ENCODE assay signal across 9 cellular contexts in the genomic region with DNA sequence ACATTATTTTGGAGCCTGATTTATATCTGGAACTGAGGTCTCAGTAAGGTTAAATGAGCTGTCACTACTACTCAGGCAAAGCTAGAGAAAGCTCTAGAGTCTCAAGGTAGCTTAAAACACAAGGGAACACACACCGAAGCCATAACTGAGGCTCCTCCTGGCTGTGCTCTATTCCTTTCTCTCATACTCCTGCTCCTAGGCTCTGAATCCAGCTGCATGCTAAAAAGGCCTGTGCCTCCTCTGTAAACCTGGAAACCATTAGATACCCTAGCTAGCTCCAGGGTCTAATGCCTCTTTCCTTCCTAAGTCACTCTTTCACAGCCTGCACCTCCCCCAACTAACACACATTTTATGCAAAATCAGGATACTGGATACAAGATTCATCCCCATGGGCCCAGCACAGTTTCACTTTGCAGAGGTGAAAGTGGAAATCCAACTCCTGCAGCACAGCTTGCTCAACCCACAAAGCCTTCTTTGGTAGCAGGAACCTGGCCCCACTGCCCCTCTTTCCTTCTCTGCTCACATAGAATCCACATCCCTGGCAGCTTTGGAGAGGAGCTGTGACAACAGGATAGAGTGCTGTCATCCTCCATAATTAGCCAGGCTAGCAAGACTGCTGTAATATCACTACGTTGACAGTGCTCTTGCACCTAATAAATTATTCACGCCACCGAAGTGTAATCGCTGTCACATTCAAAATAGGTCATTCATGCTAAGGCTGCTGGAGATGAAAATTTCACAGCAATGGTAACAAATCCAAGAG. TPM values are rescaled to one million over a fixed set of nuclear protein-coding genes. Genes with fewer than 3 reads are reported as not detected.
A peak's percentile ranks its signal among the peaks of the same experiment; 100 is the strongest.
DNase-seq lines count a peak whose midpoint lies in the region; ATAC-seq, FAIRE-seq and TF ChIP-seq lines count a peak whose summit lies in the region.
"Had no signal": no experiment of that assay in that cellular context is flagged by ENCODE, and none has a peak within 500 bp of the region (broad histone marks: within the 10 kb centered on the region; RNA-seq: fewer than 3 reads in every experiment).

No MANE protein-coding gene starts in this region.

- H3K27me3 ChIP-seq in neural cell (ENCODE audit: insufficient read depth, low read depth, low read length) = no peaks in the 10 kb centered on the region

- POLR2A ChIA-PET in activated CD4-positive, alpha-beta memory T cell treated with anti-CD3 and anti-CD28 coated beads, Interleukin-2, amount 10 ng/mL, durations not matched to agents 7 days and 5 days (lab: Charles Lee) = interaction anchor here (0.7 to 3.9 kb wide), 9 partner anchors 10 to 99 kb away, joined by 3 to 59 read pairs (median 4); a partner anchor contains a TSS

- H3K36me3 ChIP-seq in neural cell (ENCODE audit: insufficient read depth, low read length) = no peaks in the 10 kb centered on the region

- peaks cover 22% of the 10 kb centered on the region for H3F3A ChIP-seq in neural cell (ENCODE audit: insufficient read depth, low read length, poor library complexity, severe bottlenecking)

- ATAC-seq in GM21723 (IDR thresholded peaks at IDR 0.05; ENCODE audit: unreplicated experiment) (no peak), GM18870 (IDR thresholded peaks at IDR 0.05; ENCODE audit: unreplicated experiment) (no peak)

- no peaks in the 10 kb centered on the region for H3K27me3 Mint-ChIP-seq in activated CD4-positive, alpha-beta memory T cell treated with anti-CD3 and anti-CD28 coated beads, Interleukin-2, amount 10 ng/mL, durations not matched to agents 7 days and 5 days

- H3K4me3 ChIP-seq in neural cell (ENCODE audit: low read length) = peak overlapping the region; percentile 55
- H3K4me3 ChIP-seq: lung had no signal

- H3K4me2 ChIP-seq in neural cell (ENCODE audit: low read length) = peak overlapping the region; percentile 63

- peaks cover 83% of the 10 kb centered on the region for H3K36me3 Mint-ChIP-seq in activated CD4-positive, alpha-beta memory T cell treated with anti-CD3 and anti-CD28 coated beads, Interleukin-2, amount 10 ng/mL, durations not matched to agents 7 days and 5 days (ENCODE audit: low read depth)

- H3K79me2 ChIP-seq in neural cell (replicated peaks; ENCODE audit: insufficient read depth, low read length) = no peaks in the 10 kb centered on the region

- H3K4me1 Mint-ChIP-seq in activated CD4-positive, alpha-beta memory T cell treated with anti-CD3 and anti-CD28 coated beads, Interleukin-2, amount 10 ng/mL, durations not matched to agents 7 days and 5 days = peaks cover 80% of the 10 kb centered on the region

- no peaks in the 10 kb centered on the region for H3K9me3 ChIP-seq in neural cell (ENCODE audit: low read length)

- FAIRE-seq in GM18507 (lab: Jason Lieb, UNC) = peak; percentile 47

- peak; percentile 96 for TF ChIP-seq EP300 in neural cell (conservative IDR thresholded peaks at IDR 0.05; ENCODE audit: poor library complexity, severe bottlenecking)

- CTCF ChIA-PET in activated CD4-positive, alpha-beta memory T cell treated with anti-CD3 and anti-CD28 coated beads, Interleukin-2, amount 10 ng/mL, durations not matched to agents 7 days and 5 days (lab: Charles Lee) = interaction anchor here (1.0 to 5.5 kb wide), 12 partner anchors 10 to 152 kb away, joined by 3 to 40 read pairs (median 6); a partner anchor contains a TSS

- no peaks in the 10 kb centered on the region for H3K9me3 Mint-ChIP-seq in activated CD4-positive, alpha-beta memory T cell treated with anti-CD3 and anti-CD28 coated beads, Interleukin-2, amount 10 ng/mL, durations not matched to agents 7 days and 5 days

- peak overlapping the region; percentile 99 for H3K27ac ChIP-seq in neural cell (ENCODE audit: low read length)

- TF ChIP-seq CTCF in neural cell (IDR thresholded peaks at IDR 0.05; ENCODE audit: poor library complexity, severe bottlenecking) = no peak

- H3K9ac ChIP-seq in neural cell (ENCODE audit: low read length) = peak overlapping the region; percentile 78

- DNase-seq in GM18507 (ENCODE audit: extremely low spot score, insufficient read length, low read depth) (no peak), LHCN-M2 (ENCODE audit: low read depth) (peak; percentile 55), hepatic stellate cell (ENCODE audit: low spot score) (no peak)
- no peak for DNase-seq in activated CD4-positive, alpha-beta memory T cell treated with anti-CD3 and anti-CD28 coated beads, Interleukin-2, amount 10 ng/mL, durations not matched to agents 7 days and 5 days
- no peak for DNase-seq in activated CD8-positive, alpha-beta memory T cell treated with anti-CD3 and anti-CD28 coated beads for 24 hours

- no peaks in the 10 kb centered on the region for H3K9me2 ChIP-seq in neural cell (ENCODE audit: insufficient read depth, low read length)

- H3K27ac Mint-ChIP-seq in activated CD4-positive, alpha-beta memory T cell treated with anti-CD3 and anti-CD28 coated beads, Interleukin-2, amount 10 ng/mL, durations not matched to agents 7 days and 5 days = peak overlapping the region; percentile 41

- H4K20me1 ChIP-seq in neural cell (ENCODE audit: insufficient read depth) = no peaks in the 10 kb centered on the region

- H3K4me3 Mint-ChIP-seq in activated CD4-positive, alpha-beta memory T cell treated with anti-CD3 and anti-CD28 coated beads, Interleukin-2, amount 10 ng/mL, durations not matched to agents 7 days and 5 days = no peak overlapping the region

- no peak overlapping the region for H2AFZ ChIP-seq in neural cell (ENCODE audit: low read depth, low read length)

- TF ChIP-seq RAD21 in neural cell (conservative IDR thresholded peaks at IDR 0.05) = peak; percentile 30

TF ChIP-seq in neural cell, 6 proteins besides CTCF, POLR2A, EP300 and RAD21:
- TF ChIP-seq EZH2 (IDR thresholded peaks at IDR 0.05; ENCODE audit: borderline replicate concordance, insufficient read depth, low read length, poor library complexity, severe bottlenecking) (no peak), SMC3 (conservative IDR thresholded peaks at IDR 0.05; ENCODE audit: poor library complexity) (peak; percentile 21), TAF1 (IDR thresholded peaks at IDR 0.05; ENCODE audit: low read depth) (no peak), POLR2AphosphoS5 (IDR thresholded peaks at IDR 0.05) (peak; percentile 75), MXI1 (conservative IDR thresholded peaks at IDR 0.05; ENCODE audit: poor library complexity, severe bottlenecking) (peak; percentile 22)
- TF ChIP-seq, protein P1, sequence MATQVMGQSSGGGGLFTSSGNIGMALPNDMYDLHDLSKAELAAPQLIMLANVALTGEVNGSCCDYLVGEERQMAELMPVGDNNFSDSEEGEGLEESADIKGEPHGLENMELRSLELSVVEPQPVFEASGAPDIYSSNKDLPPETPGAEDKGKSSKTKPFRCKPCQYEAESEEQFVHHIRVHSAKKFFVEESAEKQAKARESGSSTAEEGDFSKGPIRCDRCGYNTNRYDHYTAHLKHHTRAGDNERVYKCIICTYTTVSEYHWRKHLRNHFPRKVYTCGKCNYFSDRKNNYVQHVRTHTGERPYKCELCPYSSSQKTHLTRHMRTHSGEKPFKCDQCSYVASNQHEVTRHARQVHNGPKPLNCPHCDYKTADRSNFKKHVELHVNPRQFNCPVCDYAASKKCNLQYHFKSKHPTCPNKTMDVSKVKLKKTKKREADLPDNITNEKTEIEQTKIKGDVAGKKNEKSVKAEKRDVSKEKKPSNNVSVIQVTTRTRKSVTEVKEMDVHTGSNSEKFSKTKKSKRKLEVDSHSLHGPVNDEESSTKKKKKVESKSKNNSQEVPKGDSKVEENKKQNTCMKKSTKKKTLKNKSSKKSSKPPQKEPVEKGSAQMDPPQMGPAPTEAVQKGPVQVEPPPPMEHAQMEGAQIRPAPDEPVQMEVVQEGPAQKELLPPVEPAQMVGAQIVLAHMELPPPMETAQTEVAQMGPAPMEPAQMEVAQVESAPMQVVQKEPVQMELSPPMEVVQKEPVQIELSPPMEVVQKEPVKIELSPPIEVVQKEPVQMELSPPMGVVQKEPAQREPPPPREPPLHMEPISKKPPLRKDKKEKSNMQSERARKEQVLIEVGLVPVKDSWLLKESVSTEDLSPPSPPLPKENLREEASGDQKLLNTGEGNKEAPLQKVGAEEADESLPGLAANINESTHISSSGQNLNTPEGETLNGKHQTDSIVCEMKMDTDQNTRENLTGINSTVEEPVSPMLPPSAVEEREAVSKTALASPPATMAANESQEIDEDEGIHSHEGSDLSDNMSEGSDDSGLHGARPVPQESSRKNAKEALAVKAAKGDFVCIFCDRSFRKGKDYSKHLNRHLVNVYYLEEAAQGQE (IDR thresholded peaks at IDR 0.05; ENCODE audit: borderline replicate concordance) = no peak
TF ChIP-seq in neural cell: peak in this region for 3.

RNA-seq across cellular contexts. Expression of a gene that starts 16.9 kb away (rescaled TPM):
- 0.64 and 1.7 TPM in 2 replicates for total RNA-seq in LHCN-M2 (2014; rRNA removed)
- 1.7 TPM for polyA plus RNA-seq in LHCN-M2 (2012)
- total RNA-seq in activated CD4-positive, alpha-beta memory T cell treated with anti-CD3 and anti-CD28 coated beads, Interleukin-2, amount 10 ng/mL, durations not matched to agents 7 days and 5 days = 100 to 1,000 TPM; 234 to 240 TPM
- polyA plus RNA-seq in neural cell = 77.6 and 83.8 TPM in 2 replicates
- 141 and 142 TPM in 2 replicates for polyA minus RNA-seq in neural cell

Comparison
In these comparisons a context has a peak if more than half of its experiments do, and no peak if none do; other contexts are left out.
1. RNA of a gene that starts 16.9 kb away (total RNA-seq): 234 to 240 TPM in activated CD4-positive, alpha-beta memory T cell treated with anti-CD3 and anti-CD28 coated beads, Interleukin-2, amount 10 ng/mL, durations not matched to agents 7 days and 5 days; 0.64 to 1.7 TPM in LHCN-M2; every median in the first group is over 10 times any median in the second.